ENCODE assay signal across 17 cellular contexts in the genomic region with DNA sequence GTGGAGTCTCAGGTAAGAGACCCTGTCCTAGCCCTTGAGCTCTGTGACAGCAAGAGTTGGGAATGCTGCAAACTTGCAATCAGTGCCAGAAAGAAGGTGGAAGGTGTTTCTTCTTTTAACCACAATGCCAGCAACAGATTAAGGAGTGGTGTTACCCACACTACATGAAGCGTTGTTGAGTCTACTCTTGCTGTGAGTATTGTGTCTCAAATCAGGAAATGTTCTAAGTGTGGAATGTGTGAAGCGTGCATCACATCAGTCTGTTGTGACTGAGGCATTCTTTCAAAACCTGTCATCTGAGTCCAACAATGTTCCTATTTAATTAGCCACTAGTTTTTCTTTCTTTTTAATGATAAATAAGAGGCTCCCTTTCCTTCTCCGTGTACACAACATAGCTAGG. TPM values are rescaled to one million over a fixed set of nuclear protein-coding genes. Genes with fewer than 3 reads are reported as not detected.
DNase-seq lines count a peak whose midpoint lies in the region; ATAC-seq and TF ChIP-seq lines count a peak whose summit lies in the region.
"Had no signal": no experiment of that assay in that cellular context is flagged by ENCODE, and none has a peak within 500 bp of the region (broad histone marks: within the 10 kb centered on the region; RNA-seq: fewer than 3 reads in every experiment).

No MANE protein-coding gene starts in this region.

- no peaks in the 10 kb centered on the region for H3K36me3 Mint-ChIP-seq in activated CD8-positive, alpha-beta T cell treated with anti-CD3 and anti-CD28 coated beads for 36 hours (ENCODE audit: low read depth)

- H3K9me3 Mint-ChIP-seq in activated CD8-positive, alpha-beta T cell treated with anti-CD3 and anti-CD28 coated beads for 36 hours, result peaks cover 3% of the 10 kb centered on the region
- H3K9me3 Mint-ChIP-seq: H9 had no signal

- H3K27me3 Mint-ChIP-seq in activated CD8-positive, alpha-beta T cell treated with anti-CD3 and anti-CD28 coated beads for 36 hours, result peaks cover 20% of the 10 kb centered on the region

- no peak overlapping the region for H3K27ac Mint-ChIP-seq in activated CD8-positive, alpha-beta T cell treated with anti-CD3 and anti-CD28 coated beads for 36 hours

- H3K27me3 ChIP-seq in adrenal gland, result no peaks in the 10 kb centered on the region
- H3K27me3 ChIP-seq: stomach, vagina had no signal

- intact Hi-C loops in activated CD8-positive, alpha-beta T cell treated with anti-CD3 and anti-CD28 coated beads for 36 hours (cut with micrococcal nuclease), result no loop called here
- intact Hi-C loops in adrenal gland (cut with DNase I), result no loop called here

- H3K4me1 ChIP-seq in adrenal gland (replicated peaks in 1 of 2), result peaks cover 0 to 4% of the 10 kb centered on the region in 2 donors
- H3K4me1 ChIP-seq: vagina had no signal

- TF ChIP-seq CTCF in AG10803 (conservative IDR thresholded peaks at IDR 0.05; ENCODE audit: low read length), result no peak
- TF ChIP-seq CTCF in activated CD8-positive, alpha-beta T cell treated with anti-CD3 and anti-CD28 coated beads for 36 hours (IDR thresholded peaks at IDR 0.05), result no peak
- TF ChIP-seq CTCF in adrenal gland (IDR thresholded peaks at IDR 0.05), result no peak

- H3K4me3 Mint-ChIP-seq in activated CD8-positive, alpha-beta T cell treated with anti-CD3 and anti-CD28 coated beads for 36 hours, result no peak overlapping the region
- H3K4me3 Mint-ChIP-seq: H9 had no signal

- CTCF ChIA-PET in activated CD8-positive, alpha-beta T cell treated with anti-CD3 and anti-CD28 coated beads for 36 hours (lab: Charles Lee), result no interaction called here

- POLR2A ChIA-PET in activated CD8-positive, alpha-beta T cell treated with anti-CD3 and anti-CD28 coated beads for 36 hours (lab: Charles Lee), result no interaction called here

- 79 to 85% (median 84%) methylated on average over 3 of the region's 3 CpGs for WGBS in adrenal gland, 4 donors

- no peak overlapping the region for H3K27ac ChIP-seq in adrenal gland
- H3K27ac ChIP-seq: SK-N-MC, stomach, vagina had no signal

- no peaks in the 10 kb centered on the region for H3K9me3 ChIP-seq in adrenal gland (replicated peaks in 1 of 3)
- H3K9me3 ChIP-seq: stomach, vagina had no signal

- H3K36me3 ChIP-seq in adrenal gland (replicated peaks in 1 of 2), result no peaks in the 10 kb centered on the region
- H3K36me3 ChIP-seq: stomach, vagina had no signal

- DNase-seq in AG10803 (ENCODE audit: low read depth), result peak; percentile 72
- DNase-seq in M059J (ENCODE audit: low read depth), result peak; percentile 52
- DNase-seq in dermis blood vessel endothelial cell, result peak; percentile 66
- peak; percentile 94 for DNase-seq in kidney tubule cell (ENCODE audit: low spot score)
- no peak for DNase-seq in activated CD8-positive, alpha-beta T cell treated with anti-CD3 and anti-CD28 coated beads for 36 hours
- no peak for DNase-seq in adrenal gland
- no peak for DNase-seq in DMS 273 treated with DMSO at 0.1 percent for 48 hours (lab: John Stamatoyannopoulos, UW)
- no peak for DNase-seq in cerebellar nuclear complex (lab: John Stamatoyannopoulos, UW)
- DNase-seq: activated CD4-positive, alpha-beta T cell treated with anti-CD3 and anti-CD28 coated beads for 48 hours; activated naive CD4-positive, alpha-beta T cell; effector CD4-positive, alpha-beta T cell; H9; NCI-H510A treated with DMSO at 0.1 percent for 48 hours; stomach; T-helper 9 cell had no signal

- peaks cover 6% of the 10 kb centered on the region for H3K4me1 Mint-ChIP-seq in activated CD8-positive, alpha-beta T cell treated with anti-CD3 and anti-CD28 coated beads for 36 hours (ENCODE audit: low read depth)

- no peak for ATAC-seq in activated CD8-positive, alpha-beta T cell treated with anti-CD3 and anti-CD28 coated beads for 36 hours

- H3K4me3 ChIP-seq in AG10803 (ENCODE audit: low read length) (no peak overlapping the region), adrenal gland (no peak overlapping the region)
- H3K4me3 ChIP-seq: SK-N-MC, stomach, vagina had no signal

- no peak for TF ChIP-seq POLR2A in adrenal gland (IDR thresholded peaks at IDR 0.05)

RNA-seq across cellular contexts. Expression of a gene that starts 2.9 kb away (rescaled TPM):
- total RNA-seq in M059J (2014; rRNA removed; shearing (Covaris generic)), result 1.2 and 3.2 TPM in 2 replicates
- total RNA-seq in dermis blood vessel endothelial cell (1.1 and 2.7 TPM in 2 replicates), adrenal gland (10 to 100 TPM in 5 of 8 donors, 1 to 10 TPM in 3; 5.3 to 29.0 (median 10.2) TPM)
- total RNA-seq in activated CD8-positive, alpha-beta T cell treated with anti-CD3 and anti-CD28 coated beads for 36 hours, result not detected
- 10 to 100 TPM in 2 of 3 donors, 1 to 10 TPM in 1; 8.0 to 20.3 (median 11.5) TPM for polyA plus RNA-seq in adrenal gland

Comparison
In these comparisons a context has a peak if more than half of its experiments do, and no peak if none do; other contexts are left out.
1. DNase-seq: peak in AG10803 (single experiment), M059J (single experiment), dermis blood vessel endothelial cell (single experiment) and kidney tubule cell (single experiment); none in activated CD8-positive, alpha-beta T cell treated with anti-CD3 and anti-CD28 coated beads for 36 hours (single experiment), adrenal gland (0 of 7), DMS 273 treated with DMSO at 0.1 percent for 48 hours (single experiment) and cerebellar nuclear complex (0 of 2).